Comparison of ENCODE assay signal across 19 cellular contexts in genomic region chr4:113809313-113809712, GRCh38. TPM values are rescaled to one million over a fixed set of nuclear protein-coding genes. Genes with fewer than 3 reads are reported as not detected.
DNase-seq lines count a peak whose midpoint lies in the region; ATAC-seq and TF ChIP-seq lines count a peak whose summit lies in the region.
"Had no signal": no experiment of that assay in that cellular context is flagged by ENCODE, and none has a peak within 500 bp of the region (broad histone marks: within the 10 kb centered on the region; RNA-seq: fewer than 3 reads in every experiment).

No MANE protein-coding gene starts in this region.

- H3K4me1 ChIP-seq in prostate gland (replicated peaks): no peaks in the 10 kb centered on the region
- H3K4me1 ChIP-seq: parathyroid adenoma had no signal

- H3K36me3 ChIP-seq in prostate gland: no peaks in the 10 kb centered on the region

- no peaks in the 10 kb centered on the region for H3K9me3 ChIP-seq in prostate gland

- H3K27ac ChIP-seq in prostate gland: no peak overlapping the region
- H3K27ac ChIP-seq: parathyroid adenoma, SK-N-MC had no signal

- H3K4me3 ChIP-seq in foreskin fibroblast (ENCODE audit: low read depth in 1 of 2, low read length in 2 of 2): no peak overlapping the region
- no peak overlapping the region for H3K4me3 ChIP-seq in prostate gland
- H3K4me3 ChIP-seq: SK-N-MC had no signal

- TF ChIP-seq CTCF in foreskin fibroblast (IDR thresholded peaks at IDR 0.05; ENCODE audit: low read depth, low read length): no peak
- no peak for TF ChIP-seq CTCF in WTC11 (IDR thresholded peaks at IDR 0.05)
- no peak for TF ChIP-seq CTCF in prostate gland (IDR thresholded peaks at IDR 0.05)

- peaks cover 5% of the 10 kb centered on the region; the same call in 1 of the 2 replicates for H3K9me3 Mint-ChIP-seq in WTC11
- H3K9me3 Mint-ChIP-seq: activated B cell treated with CpG ODN at 0.5 μM for 24 hours; effector memory CD8-positive, alpha-beta T cell; stimulated activated naive CD8-positive, alpha-beta T cell treated with anti-CD3 and anti-CD28 coated beads, Interleukin-15, Interleukin-2, amounts not matched to agents 100 ng/mL and 50 ng/mL, for 24 hours had no signal

- ATAC-seq in WTC11 (no peak; the same call in 1 of the 2 replicates), HG03378 (IDR thresholded peaks at IDR 0.05; ENCODE audit: unreplicated experiment) (no peak)
- ATAC-seq: activated T-cell treated with anti-CD3 and anti-CD28 coated beads, Interleukin-2, amount 50 U/mL, for 4 hours; effector memory CD8-positive, alpha-beta T cell had no signal

- no peak for TF ChIP-seq POLR2A in prostate gland (IDR thresholded peaks at IDR 0.05)

- POLR2A ChIA-PET in WTC11 (lab: Charles Lee): interaction anchor here (0.7 kb wide), 1 partner anchor 16 kb away, joined by 7 read pairs; no protein-coding TSS in a partner anchor

- no peak overlapping the region for H3K27ac Mint-ChIP-seq in WTC11
- H3K27ac Mint-ChIP-seq: activated B cell treated with CpG ODN at 0.5 μM for 24 hours; CD4-positive, CD25-positive, alpha-beta regulatory T cell; effector memory CD8-positive, alpha-beta T cell; stimulated activated naive CD8-positive, alpha-beta T cell treated with anti-CD3 and anti-CD28 coated beads, Interleukin-15, Interleukin-2, amounts not matched to agents 100 ng/mL and 50 ng/mL, for 24 hours had no signal

- no peaks in the 10 kb centered on the region for H3K27me3 Mint-ChIP-seq in WTC11 (ENCODE audit: low read depth)
- H3K27me3 Mint-ChIP-seq: stimulated activated naive CD8-positive, alpha-beta T cell treated with anti-CD3 and anti-CD28 coated beads, Interleukin-15, Interleukin-2, amounts not matched to agents 100 ng/mL and 50 ng/mL, for 24 hours had no signal

- intact Hi-C loops in posterior vena cava (cut with DNase I) (no loop called here), prostate gland (cut with DNase I) (no loop called here)

- H3K27me3 ChIP-seq in prostate gland (replicated peaks; ENCODE audit: insufficient read depth): no peaks in the 10 kb centered on the region

- no peaks in the 10 kb centered on the region for H3K4me1 Mint-ChIP-seq in WTC11
- H3K4me1 Mint-ChIP-seq: activated B cell treated with CpG ODN at 0.5 μM for 24 hours had no signal

- H3K36me3 Mint-ChIP-seq in WTC11: no peaks in the 10 kb centered on the region
- H3K36me3 Mint-ChIP-seq: CD4-positive, CD25-positive, alpha-beta regulatory T cell had no signal

- CTCF ChIA-PET in WTC11 (lab: Charles Lee): interaction anchor here (0.7 kb wide), 2 partner anchors 261 to 539 kb away, joined by 3 to 7 read pairs; no protein-coding TSS in a partner anchor

- WGBS in prostate gland: 82% methylated on average over 5 of the region's 5 CpGs

- DNase-seq in Daoy (ENCODE audit: low read depth) (peak; percentile 9), NOMO-1 (lab: John Stamatoyannopoulos, UW; ENCODE audit: unreplicated experiment in 2 of 2) (peak; percentile 49 to 56), foreskin fibroblast (peak; percentile 68 to 69), posterior vena cava (ENCODE audit: low spot score) (peak; percentile 82), WTC11 (ENCODE audit: low spot score) (no peak), prostate gland (ENCODE audit: low spot score) (no peak)
- no peak for DNase-seq in activated T-cell treated with anti-CD3 and anti-CD28 coated beads, Interleukin-2, amount 50 U/mL, for 1 hour
- DNase-seq: activated B cell treated with CpG ODN at 0.5 μM for 24 hours; activated T-cell treated with anti-CD3 and anti-CD28 coated beads, Interleukin-2, amount 50 U/mL, for 4 hours; CD4-positive, CD25-positive, alpha-beta regulatory T cell; effector memory CD8-positive, alpha-beta T cell; GF-D8; NCI-H1417; NCI-H526; stimulated activated CD4-positive, alpha-beta T cell treated with anti-CD3 and anti-CD28 coated beads, Interleukin-2, amount 100 ng/mL, for 48 hours had no signal

- H3K4me3 Mint-ChIP-seq in WTC11: no peak overlapping the region
- H3K4me3 Mint-ChIP-seq: activated B cell treated with CpG ODN at 0.5 μM for 24 hours; activated T-cell treated with anti-CD3 and anti-CD28 coated beads, Interleukin-2, amount 50 U/mL, for 4 hours; CD4-positive, CD25-positive, alpha-beta regulatory T cell; effector memory CD8-positive, alpha-beta T cell; stimulated activated naive CD8-positive, alpha-beta T cell treated with anti-CD3 and anti-CD28 coated beads, Interleukin-15, Interleukin-2, amounts not matched to agents 100 ng/mL and 50 ng/mL, for 24 hours had no signal

TF ChIP-seq in WTC11, 78 proteins besides CTCF, POLR2A, EP300 and RAD21:
- TF ChIP-seq KAT7 (CRISPR knock-in tag; IDR thresholded peaks at IDR 0.05; ENCODE audit: borderline replicate concordance) (no peak), NFATC4 (CRISPR knock-in tag; IDR thresholded peaks at IDR 0.05) (no peak), TP53 (CRISPR knock-in tag; IDR thresholded peaks at IDR 0.05) (no peak), ZNF423 (CRISPR knock-in tag; IDR thresholded peaks at IDR 0.05) (no peak), MLX (CRISPR knock-in tag; IDR thresholded peaks at IDR 0.05) (no peak), JUN (CRISPR knock-in tag; IDR thresholded peaks at IDR 0.05) (no peak)
TF ChIP-seq in WTC11: peak in this region for 0.

RNA-seq across cellular contexts. Expression of gene CAMK2D, which starts 47.8 kb away (rescaled TPM):
- total RNA-seq in Daoy (2014; rRNA removed; shearing (Covaris generic)): 7.9 and 9.3 TPM in 2 replicates
- 10 to 100 TPM; 51.5 to 67.2 TPM for total RNA-seq in posterior vena cava
- total RNA-seq in WTC11 (2021): 15.8 to 17.7 TPM (median 16.5 TPM) in 3 replicates
- 10 to 100 TPM; 48.7 to 88.8 TPM for total RNA-seq in prostate gland

Comparison
In these comparisons a context has a peak if more than half of its experiments do, and no peak if none do; other contexts are left out.
1. DNase-seq: peak in Daoy (single experiment), NOMO-1 (2 of 2), foreskin fibroblast (2 of 2) and posterior vena cava (single experiment); none in WTC11 (single experiment), activated T-cell treated with anti-CD3 and anti-CD28 coated beads, Interleukin-2, amount 50 U/mL, for 1 hour (single experiment) and prostate gland (single experiment).